Comparison of ENCODE assay signal across 10 cellular contexts in genomic region chr20:7113577-7114466, GRCh38.
DNase-seq lines count a peak whose midpoint lies in the region; TF ChIP-seq lines count a peak whose summit lies in the region.
"Had no signal": no experiment of that assay in that cellular context is flagged by ENCODE, and none has a peak within 500 bp of the region (broad histone marks: within the 10 kb centered on the region; RNA-seq: fewer than 3 reads in every experiment).

No MANE protein-coding gene starts in this region.

- H3K4me1 ChIP-seq in suprapubic skin: no peaks in the 10 kb centered on the region

- no peak overlapping the region for H3K27ac Mint-ChIP-seq in mesothelial cell of epicardium
- H3K27ac Mint-ChIP-seq: activated B cell treated with CpG ODN at 0.5 μM for 24 hours, B cell had no signal

- no peak overlapping the region for H3K4me3 Mint-ChIP-seq in mesothelial cell of epicardium
- H3K4me3 Mint-ChIP-seq: activated B cell treated with CpG ODN at 0.5 μM for 24 hours, B cell had no signal

- no peak overlapping the region for H3K27ac ChIP-seq in suprapubic skin

- no peaks in the 10 kb centered on the region for H3K27me3 ChIP-seq in suprapubic skin

- H3K4me3 ChIP-seq in choroid plexus epithelial cell (ENCODE audit: low read depth, low read length) (no peak overlapping the region), suprapubic skin (no peak overlapping the region)

- H3K9me3 Mint-ChIP-seq in mesothelial cell of epicardium: no peaks in the 10 kb centered on the region

- H3K27me3 Mint-ChIP-seq in mesothelial cell of epicardium (ENCODE audit: low read depth): no peaks in the 10 kb centered on the region
- H3K27me3 Mint-ChIP-seq: activated B cell treated with CpG ODN at 0.5 μM for 24 hours, B cell had no signal

- no peak for TF ChIP-seq POLR2A in suprapubic skin (IDR thresholded peaks at IDR 0.05)

- peaks cover 16% of the 10 kb centered on the region for H3K4me1 Mint-ChIP-seq in mesothelial cell of epicardium
- H3K4me1 Mint-ChIP-seq: activated B cell treated with CpG ODN at 0.5 μM for 24 hours, B cell had no signal

- no peaks in the 10 kb centered on the region for H3K36me3 ChIP-seq in suprapubic skin

- H3K36me3 Mint-ChIP-seq in mesothelial cell of epicardium: no peaks in the 10 kb centered on the region

- peak; percentile 22 to 86 (median 77) for DNase-seq in NCI-H1417 (lab: John Stamatoyannopoulos, UW)
- DNase-seq in NCI-H1417 treated with DMSO at 0.1 percent for 48 hours (lab: John Stamatoyannopoulos, UW): no peak
- DNase-seq in NCI-H2171 (lab: John Stamatoyannopoulos, UW): peak; percentile 69
- peak; percentile 79 for DNase-seq in choroid plexus epithelial cell (ENCODE audit: low read depth)
- DNase-seq in mesothelial cell of epicardium (ENCODE audit: low spot score in 2 of 2, unreplicated experiment in 2 of 2): peak; percentile 20 to 42
- no peak for DNase-seq in CD1c-positive myeloid dendritic cell (ENCODE audit: extremely low spot score)
- no peak for DNase-seq in GM19238 (ENCODE audit: insufficient read length, low spot score)
- DNase-seq in suprapubic skin (ENCODE audit: low spot score in 2 of 2): no peak
- DNase-seq: activated B cell treated with CpG ODN at 0.5 μM for 24 hours had no signal

- 47% methylated on average over 14 of the region's 14 CpGs for WGBS in suprapubic skin

- TF ChIP-seq EP300 in suprapubic skin (IDR thresholded peaks at IDR 0.05): no peak

- no peaks in the 10 kb centered on the region for H3K9me3 ChIP-seq in suprapubic skin

- peak; percentile 85 for TF ChIP-seq CTCF in choroid plexus epithelial cell (conservative IDR thresholded peaks at IDR 0.05; ENCODE audit: low read depth, low read length)
- no peak for TF ChIP-seq CTCF in mesothelial cell of epicardium (IDR thresholded peaks at IDR 0.05; ENCODE audit: unreplicated experiment)
- TF ChIP-seq CTCF in suprapubic skin (IDR thresholded peaks at IDR 0.05): no peak

Comparison
In these comparisons a context has a peak if more than half of its experiments do, and no peak if none do; other contexts are left out.
1. DNase-seq: peak in NCI-H1417 (3 of 3), NCI-H2171 (single experiment), choroid plexus epithelial cell (single experiment) and mesothelial cell of epicardium (2 of 2); none in NCI-H1417 treated with DMSO at 0.1 percent for 48 hours (single experiment), CD1c-positive myeloid dendritic cell (single experiment), GM19238 (single experiment) and suprapubic skin (0 of 2).